Comparison of ENCODE assay signal across 1 cellular context in the genomic region with DNA sequence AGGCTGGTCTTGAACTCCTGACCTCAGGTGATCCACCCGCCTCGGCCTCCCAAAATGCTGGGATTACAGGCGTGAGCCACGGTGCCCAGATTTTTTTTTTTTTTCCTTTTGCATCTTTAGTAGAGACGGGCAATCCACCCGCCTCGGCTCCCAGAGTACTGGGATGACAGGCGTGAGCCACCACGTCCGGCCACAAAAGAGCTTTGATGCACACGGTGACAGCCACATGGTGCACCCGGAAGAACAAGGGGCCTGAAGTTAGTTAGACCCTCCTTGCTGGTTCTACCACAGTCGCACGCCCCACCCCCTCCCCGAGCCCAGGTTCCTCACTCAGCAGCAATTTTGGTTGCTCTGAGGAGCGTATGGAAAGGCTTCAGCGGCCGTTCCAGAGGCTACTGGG.
TF ChIP-seq lines count a peak whose summit lies in the region.

No MANE protein-coding gene starts in this region.

TF ChIP-seq in IMR-90, 13 proteins besides CTCF, POLR2A, EP300 and RAD21:
- TF ChIP-seq SMC3 (IDR thresholded peaks at IDR 0.05; ENCODE audit: low read depth, low read length) (no peak), RCOR1 (IDR thresholded peaks at IDR 0.05; ENCODE audit: insufficient replicate concordance, low read length) (no peak), CEBPB (IDR thresholded peaks at IDR 0.05; ENCODE audit: low read depth, low read length) (no peak), BHLHE40 (IDR thresholded peaks at IDR 0.05; ENCODE audit: low read depth, low read length) (no peak), NFE2L2 (IDR thresholded peaks at IDR 0.05; ENCODE audit: low read depth, low read length) (no peak), MAZ (IDR thresholded peaks at IDR 0.05; ENCODE audit: borderline replicate concordance, low read depth, low read length) (no peak), MAFK (IDR thresholded peaks at IDR 0.05; ENCODE audit: low read depth, low read length) (no peak), CHD1 (IDR thresholded peaks at IDR 0.05; ENCODE audit: low read depth, low read length) (no peak), FOS (IDR thresholded peaks at IDR 0.05; ENCODE audit: low read depth, low read length) (no peak)
